13 cellular contexts compared by ENCODE assay signal in genomic region chr9:92724528-92725265, GRCh38. TPM values are rescaled to one million over a fixed set of nuclear protein-coding genes. Genes with fewer than 3 reads are reported as not detected.
A peak's percentile ranks its signal among the peaks of the same experiment; 100 is the strongest.
DNase-seq lines count a peak whose midpoint lies in the region; ATAC-seq and TF ChIP-seq lines count a peak whose summit lies in the region.
"Had no signal": no experiment of that assay in that cellular context is flagged by ENCODE, and none has a peak within 500 bp of the region (broad histone marks: within the 10 kb centered on the region; RNA-seq: fewer than 3 reads in every experiment).

No MANE protein-coding gene starts in this region.

- H3K27me3 Mint-ChIP-seq in activated CD4-positive, alpha-beta memory T cell treated with anti-CD3 and anti-CD28 coated beads, Interleukin-2, amount 10 ng/mL, durations not matched to agents 7 days and 5 days: no peaks in the 10 kb centered on the region
- H3K27me3 Mint-ChIP-seq in activated CD4-positive, alpha-beta memory T cell treated with anti-CD3 and anti-CD28 coated beads for 36 hours: no peaks in the 10 kb centered on the region
- peaks cover 17% of the 10 kb centered on the region for H3K27me3 Mint-ChIP-seq in endothelial cell (ENCODE audit: unreplicated experiment)

- POLR2A ChIA-PET in activated CD4-positive, alpha-beta memory T cell treated with anti-CD3 and anti-CD28 coated beads, Interleukin-2, amount 10 ng/mL, durations not matched to agents 7 days and 5 days (lab: Charles Lee): no interaction called here
- POLR2A ChIA-PET in activated CD4-positive, alpha-beta memory T cell treated with anti-CD3 and anti-CD28 coated beads for 36 hours (lab: Charles Lee): no interaction called here

- peaks cover 30% of the 10 kb centered on the region for H3K36me3 Mint-ChIP-seq in activated CD4-positive, alpha-beta memory T cell treated with anti-CD3 and anti-CD28 coated beads, Interleukin-2, amount 10 ng/mL, durations not matched to agents 7 days and 5 days (ENCODE audit: low read depth)
- H3K36me3 Mint-ChIP-seq in activated CD4-positive, alpha-beta memory T cell treated with anti-CD3 and anti-CD28 coated beads for 36 hours: peaks cover 16% of the 10 kb centered on the region
- H3K36me3 Mint-ChIP-seq in endothelial cell (ENCODE audit: low read depth, unreplicated experiment): peaks cover 33% of the 10 kb centered on the region
- peaks cover 38% of the 10 kb centered on the region for H3K36me3 Mint-ChIP-seq in stimulated activated effector memory CD8-positive, alpha-beta T cell treated with anti-CD3 and anti-CD28 coated beads, Interleukin-12 subunit alpha, Interleukin-12 subunit beta, amount 100 ng/mL, for 72 hours

- DNase-seq in activated CD4-positive, alpha-beta memory T cell treated with anti-CD3 and anti-CD28 coated beads, Interleukin-2, amount 10 ng/mL, durations not matched to agents 7 days and 5 days: peak; percentile 9
- DNase-seq in activated CD4-positive, alpha-beta memory T cell treated with anti-CD3 and anti-CD28 coated beads for 36 hours: no peak
- DNase-seq in NCI-H510A (lab: John Stamatoyannopoulos, UW) (peak; percentile 40), endothelial cell (ENCODE audit: low spot score) (no peak), GM20000 (ENCODE audit: low spot score) (no peak), foreskin melanocyte (no peak), cortex of kidney (lab: John Stamatoyannopoulos, UW) (no peak)
- DNase-seq in stimulated activated effector memory CD8-positive, alpha-beta T cell treated with anti-CD3 and anti-CD28 coated beads, Interleukin-12 subunit alpha, Interleukin-12 subunit beta, amount 100 ng/mL, for 72 hours (ENCODE audit: low spot score in 2 of 2): no peak
- DNase-seq: activated CD4-positive, alpha-beta T cell treated with anti-CD3 and anti-CD28 coated beads, Interleukin-2, amount 50 U/mL, for 1 hour; anterior cingulate cortex; KBM-7; NCI-H2227 treated with DMSO at 0.1 percent for 48 hours had no signal

- TF ChIP-seq CTCF in endothelial cell (IDR thresholded peaks at IDR 0.05; ENCODE audit: unreplicated experiment) (no peak), GM20000 (IDR thresholded peaks at IDR 0.05; ENCODE audit: extremely low read depth, missing control alignments) (no peak)

- no peak overlapping the region for H3K27ac Mint-ChIP-seq in activated CD4-positive, alpha-beta memory T cell treated with anti-CD3 and anti-CD28 coated beads, Interleukin-2, amount 10 ng/mL, durations not matched to agents 7 days and 5 days
- H3K27ac Mint-ChIP-seq in activated CD4-positive, alpha-beta memory T cell treated with anti-CD3 and anti-CD28 coated beads for 36 hours: no peak overlapping the region
- peak overlapping the region; percentile 9 for H3K27ac Mint-ChIP-seq in endothelial cell (ENCODE audit: unreplicated experiment)
- H3K27ac Mint-ChIP-seq in stimulated activated effector memory CD8-positive, alpha-beta T cell treated with anti-CD3 and anti-CD28 coated beads, Interleukin-12 subunit alpha, Interleukin-12 subunit beta, amount 100 ng/mL, for 72 hours: peak overlapping the region; percentile 78
- H3K27ac Mint-ChIP-seq: GM23338 had no signal

- ATAC-seq in stimulated activated effector memory CD8-positive, alpha-beta T cell treated with anti-CD3 and anti-CD28 coated beads, Interleukin-12 subunit alpha, Interleukin-12 subunit beta, amount 100 ng/mL, for 72 hours: no peak
- ATAC-seq: GM23338 had no signal

- intact Hi-C loops in activated CD4-positive, alpha-beta memory T cell treated with anti-CD3 and anti-CD28 coated beads for 36 hours (cut with micrococcal nuclease): no loop called here

- H3K4me3 Mint-ChIP-seq in activated CD4-positive, alpha-beta memory T cell treated with anti-CD3 and anti-CD28 coated beads, Interleukin-2, amount 10 ng/mL, durations not matched to agents 7 days and 5 days: no peak overlapping the region
- no peak overlapping the region for H3K4me3 Mint-ChIP-seq in activated CD4-positive, alpha-beta memory T cell treated with anti-CD3 and anti-CD28 coated beads for 36 hours
- peak overlapping the region; percentile 14 for H3K4me3 Mint-ChIP-seq in endothelial cell (ENCODE audit: unreplicated experiment)
- no peak overlapping the region for H3K4me3 Mint-ChIP-seq in stimulated activated effector memory CD8-positive, alpha-beta T cell treated with anti-CD3 and anti-CD28 coated beads, Interleukin-12 subunit alpha, Interleukin-12 subunit beta, amount 100 ng/mL, for 72 hours
- H3K4me3 Mint-ChIP-seq: GM23338 had no signal

- H3K9me3 Mint-ChIP-seq in activated CD4-positive, alpha-beta memory T cell treated with anti-CD3 and anti-CD28 coated beads, Interleukin-2, amount 10 ng/mL, durations not matched to agents 7 days and 5 days: no peaks in the 10 kb centered on the region
- no peaks in the 10 kb centered on the region for H3K9me3 Mint-ChIP-seq in activated CD4-positive, alpha-beta memory T cell treated with anti-CD3 and anti-CD28 coated beads for 36 hours
- no peaks in the 10 kb centered on the region for H3K9me3 Mint-ChIP-seq in endothelial cell (ENCODE audit: unreplicated experiment)
- no peaks in the 10 kb centered on the region for H3K9me3 Mint-ChIP-seq in stimulated activated effector memory CD8-positive, alpha-beta T cell treated with anti-CD3 and anti-CD28 coated beads, Interleukin-12 subunit alpha, Interleukin-12 subunit beta, amount 100 ng/mL, for 72 hours
- H3K9me3 Mint-ChIP-seq: GM23338 had no signal

- CTCF ChIA-PET in activated CD4-positive, alpha-beta memory T cell treated with anti-CD3 and anti-CD28 coated beads, Interleukin-2, amount 10 ng/mL, durations not matched to agents 7 days and 5 days (lab: Charles Lee): interaction anchor here (1.4 kb wide), 1 partner anchor 9 kb away, joined by 3 read pairs; no protein-coding TSS in a partner anchor
- CTCF ChIA-PET in activated CD4-positive, alpha-beta memory T cell treated with anti-CD3 and anti-CD28 coated beads for 36 hours (lab: Charles Lee): no interaction called here

- peaks cover 9% of the 10 kb centered on the region for H3K4me1 Mint-ChIP-seq in activated CD4-positive, alpha-beta memory T cell treated with anti-CD3 and anti-CD28 coated beads, Interleukin-2, amount 10 ng/mL, durations not matched to agents 7 days and 5 days
- no peaks in the 10 kb centered on the region for H3K4me1 Mint-ChIP-seq in activated CD4-positive, alpha-beta memory T cell treated with anti-CD3 and anti-CD28 coated beads for 36 hours (ENCODE audit: low read depth)
- H3K4me1 Mint-ChIP-seq in endothelial cell (ENCODE audit: unreplicated experiment): peaks cover 16% of the 10 kb centered on the region
- peaks cover 25% of the 10 kb centered on the region for H3K4me1 Mint-ChIP-seq in stimulated activated effector memory CD8-positive, alpha-beta T cell treated with anti-CD3 and anti-CD28 coated beads, Interleukin-12 subunit alpha, Interleukin-12 subunit beta, amount 100 ng/mL, for 72 hours
- H3K4me1 Mint-ChIP-seq: GM23338 had no signal

RNA-seq across cellular contexts. Expression of gene BICD2, which starts 39.9 kb away (rescaled TPM):
- total RNA-seq in activated CD4-positive, alpha-beta memory T cell treated with anti-CD3 and anti-CD28 coated beads, Interleukin-2, amount 10 ng/mL, durations not matched to agents 7 days and 5 days: 10 to 100 TPM; 27.0 to 28.2 TPM
- 10 to 100 TPM; 16.5 to 17.2 TPM for total RNA-seq in activated CD4-positive, alpha-beta memory T cell treated with anti-CD3 and anti-CD28 coated beads for 36 hours
- total RNA-seq in endothelial cell (ENCODE audit: unreplicated experiment): 31.8 TPM

RNA-seq across cellular contexts. Expression of gene IPPK, which starts 54.8 kb away (rescaled TPM):
- total RNA-seq in activated CD4-positive, alpha-beta memory T cell treated with anti-CD3 and anti-CD28 coated beads, Interleukin-2, amount 10 ng/mL, durations not matched to agents 7 days and 5 days: 10 to 100 TPM; 11.4 to 11.5 TPM
- total RNA-seq in activated CD4-positive, alpha-beta memory T cell treated with anti-CD3 and anti-CD28 coated beads for 36 hours: 10 to 100 TPM; 10.8 to 11.0 TPM
- 10.1 TPM for total RNA-seq in endothelial cell (ENCODE audit: unreplicated experiment)

Comparison
In these comparisons a context has a peak if more than half of its experiments do, and no peak if none do; other contexts are left out.
1. DNase-seq: peak in activated CD4-positive, alpha-beta memory T cell treated with anti-CD3 and anti-CD28 coated beads, Interleukin-2, amount 10 ng/mL, durations not matched to agents 7 days and 5 days (single experiment) and NCI-H510A (single experiment); none in activated CD4-positive, alpha-beta memory T cell treated with anti-CD3 and anti-CD28 coated beads for 36 hours (single experiment), endothelial cell (single experiment), stimulated activated effector memory CD8-positive, alpha-beta T cell treated with anti-CD3 and anti-CD28 coated beads, Interleukin-12 subunit alpha, Interleukin-12 subunit beta, amount 100 ng/mL, for 72 hours (0 of 2), GM20000 (single experiment), foreskin melanocyte (single experiment) and cortex of kidney (single experiment).
2. H3K27ac Mint-ChIP-seq: peak in endothelial cell (single experiment) and stimulated activated effector memory CD8-positive, alpha-beta T cell treated with anti-CD3 and anti-CD28 coated beads, Interleukin-12 subunit alpha, Interleukin-12 subunit beta, amount 100 ng/mL, for 72 hours (single experiment); none in activated CD4-positive, alpha-beta memory T cell treated with anti-CD3 and anti-CD28 coated beads, Interleukin-2, amount 10 ng/mL, durations not matched to agents 7 days and 5 days (single experiment) and activated CD4-positive, alpha-beta memory T cell treated with anti-CD3 and anti-CD28 coated beads for 36 hours (single experiment).